8 cellular contexts compared by ENCODE assay signal in the genomic region with DNA sequence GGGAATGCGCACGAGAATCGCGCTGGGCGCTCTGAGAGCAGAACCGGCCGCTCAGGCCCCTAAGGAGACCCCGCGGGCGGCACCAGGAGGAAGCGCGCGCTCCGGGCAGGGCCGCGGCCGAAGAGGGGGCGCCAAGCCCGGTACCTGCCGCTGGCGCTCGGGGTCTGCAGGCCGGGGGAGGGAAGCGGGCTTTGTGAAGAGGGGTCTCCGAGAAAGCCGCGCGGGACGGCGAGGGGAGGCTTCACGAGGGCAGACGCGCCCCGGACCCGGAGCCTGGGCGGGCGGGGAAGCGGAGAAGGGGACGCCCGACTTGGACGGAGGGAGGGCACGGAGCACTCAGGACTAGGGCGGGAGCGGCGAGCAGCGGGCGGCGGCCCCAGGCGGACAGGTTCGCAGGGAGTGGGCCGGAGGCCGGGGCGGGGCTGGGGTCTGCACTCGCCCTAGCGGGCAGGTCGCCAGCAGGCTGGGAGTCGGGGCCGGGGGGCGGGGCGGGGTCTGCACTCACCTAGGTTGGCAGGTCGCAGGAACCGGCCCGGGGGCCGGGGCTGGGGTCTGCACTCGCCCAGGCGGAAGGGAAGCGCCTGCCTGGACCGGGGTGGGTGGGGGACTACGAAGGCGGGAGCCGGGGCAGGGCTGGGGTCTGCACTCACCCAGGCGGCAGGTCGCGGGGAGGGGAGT. TPM values are rescaled to one million over a fixed set of nuclear protein-coding genes. Genes with fewer than 3 reads are reported as not detected.
A peak's percentile ranks its signal among the peaks of the same experiment; 100 is the strongest.
DNase-seq lines count a peak whose midpoint lies in the region; ATAC-seq and TF ChIP-seq lines count a peak whose summit lies in the region.

No MANE protein-coding gene starts in this region.

- H3K9me3 Mint-ChIP-seq in activated B cell treated with CpG ODN at 0.5 μM for 24 hours = no peaks in the 10 kb centered on the region
- no peaks in the 10 kb centered on the region for H3K9me3 Mint-ChIP-seq in natural killer cell

- H3K4me3 Mint-ChIP-seq in activated B cell treated with CpG ODN at 0.5 μM for 24 hours (peak overlapping the region; percentile 86), natural killer cell (peak overlapping the region; percentile 97)

- no peaks in the 10 kb centered on the region for H3K9me3 ChIP-seq in DND-41 (ENCODE audit: insufficient read depth, low read length, severe bottlenecking)

- peak overlapping the region; percentile 86 for H3K27ac ChIP-seq in DND-41 (ENCODE audit: low read length)

- H3K4me2 ChIP-seq in DND-41 (ENCODE audit: insufficient read depth, low read length) = peak overlapping the region; percentile 75

- peak overlapping the region; percentile 76 to 94 for H3K4me3 ChIP-seq in DND-41 (ENCODE audit: low read depth in 1 of 2, low read length in 2 of 2)
- peak overlapping the region; percentile 55 for H3K4me3 ChIP-seq in fibroblast of mammary gland (ENCODE audit: control insufficient read depth, low read depth, low read length)

- POLR2A ChIA-PET in activated B cell treated with CpG ODN at 0.5 μM for 24 hours (lab: Charles Lee) = interaction anchor here (0.6 to 3.3 kb wide), 9 partner anchors 9 to 123 kb away, joined by 3 to 24 read pairs (median 5); a partner anchor contains a TSS

- H3K4me1 Mint-ChIP-seq in activated B cell treated with CpG ODN at 0.5 μM for 24 hours = peaks cover 30% of the 10 kb centered on the region
- H3K4me1 Mint-ChIP-seq in natural killer cell = peaks cover 47 to 50% of the 10 kb centered on the region in 2 donors

- peak; percentile 49 for DNase-seq in DND-41
- DNase-seq in activated B cell treated with CpG ODN at 0.5 μM for 24 hours = peak; percentile 37
- no peak for DNase-seq in fibroblast of mammary gland (ENCODE audit: low read depth)
- no peak for DNase-seq in natural killer cell
- DNase-seq in cortex of kidney (lab: John Stamatoyannopoulos, UW) = no peak
- DNase-seq in DMS153 treated with DMSO at 0.1 percent for 48 hours (lab: John Stamatoyannopoulos, UW; ENCODE audit: unreplicated experiment) = no peak

- peaks cover 9% of the 10 kb centered on the region; the same call in 1 of the 2 replicates for H4K20me1 ChIP-seq in DND-41 (ENCODE audit: insufficient read depth, low read length)

- ATAC-seq in DND-41 (ENCODE audit: insufficient read depth, low read depth) = peak; percentile 8
- peak; percentile 3 for ATAC-seq in HG03354 (IDR thresholded peaks at IDR 0.05; ENCODE audit: poor library complexity, severe bottlenecking, unreplicated experiment)
- no peak for ATAC-seq in activated B cell treated with CpG ODN at 0.5 μM for 24 hours (ENCODE audit: low read depth)
- no peak for ATAC-seq in natural killer cell
- no peak for ATAC-seq in GM18520 (IDR thresholded peaks at IDR 0.05; ENCODE audit: unreplicated experiment)

- H3K79me2 ChIP-seq in DND-41 (ENCODE audit: insufficient read depth, low read length) = peaks cover 58% of the 10 kb centered on the region

- peaks cover 54% of the 10 kb centered on the region for H3K4me1 ChIP-seq in DND-41 (ENCODE audit: insufficient read depth, low read length)

- CTCF ChIA-PET in activated B cell treated with CpG ODN at 0.5 μM for 24 hours (lab: Charles Lee) = interaction anchor here (1.1 kb wide), 1 partner anchor 148 kb away, joined by 3 read pairs; no protein-coding TSS in a partner anchor

- H3K36me3 ChIP-seq in DND-41 (ENCODE audit: insufficient read depth, low read length) = peaks cover 8% of the 10 kb centered on the region

- intact Hi-C loops in activated B cell treated with CpG ODN at 0.5 μM for 24 hours (cut with micrococcal nuclease) = loop anchor here (1.0 to 5.0 kb wide), 5 partner anchors 10 to 132 kb away; a partner anchor contains a TSS
- intact Hi-C loops in natural killer cell (cut with micrococcal nuclease) = loop anchor here (1.0 to 5.0 kb wide), 3 partner anchors 10 to 148 kb away; no protein-coding TSS in a partner anchor

- H3K27me3 ChIP-seq in DND-41 (ENCODE audit: insufficient read depth, low read length, poor library complexity) = no peaks in the 10 kb centered on the region

- TF ChIP-seq CTCF in DND-41 (IDR thresholded peaks at IDR 0.05; ENCODE audit: borderline replicate concordance, extremely low read depth, low read length, poor library complexity, severe bottlenecking) = no peak
- TF ChIP-seq CTCF in activated B cell treated with CpG ODN at 0.5 μM for 24 hours (IDR thresholded peaks at IDR 0.05) = no peak
- no peak for TF ChIP-seq CTCF in fibroblast of mammary gland (conservative IDR thresholded peaks at IDR 0.05; ENCODE audit: control insufficient read depth, insufficient read depth, low read depth, low read length)
- no peak for TF ChIP-seq CTCF in natural killer cell (IDR thresholded peaks at IDR 0.05)

- no peaks in the 10 kb centered on the region for H3K27me3 Mint-ChIP-seq in activated B cell treated with CpG ODN at 0.5 μM for 24 hours
- H3K27me3 Mint-ChIP-seq in natural killer cell (ENCODE audit: low read depth in 2 of 2) = no peaks in the 10 kb centered on the region

- H3K27ac Mint-ChIP-seq in activated B cell treated with CpG ODN at 0.5 μM for 24 hours (peak overlapping the region; percentile 83), natural killer cell (peak overlapping the region; percentile 82 to 92)

- peak overlapping the region; percentile 97 for H3K9ac ChIP-seq in DND-41 (ENCODE audit: low read depth, low read length)

- H2AFZ ChIP-seq in DND-41 (ENCODE audit: low read depth, low read length) = peak overlapping the region; percentile 57

- peaks cover 2% of the 10 kb centered on the region for H3K36me3 Mint-ChIP-seq in activated B cell treated with CpG ODN at 0.5 μM for 24 hours (ENCODE audit: low read depth)
- H3K36me3 Mint-ChIP-seq in natural killer cell = peaks cover 12% of the 10 kb centered on the region

RNA-seq across cellular contexts. Expression of a gene that starts 0.8 kb away (rescaled TPM):
- total RNA-seq in activated B cell treated with CpG ODN at 0.5 μM for 24 hours (20.3 and 21.3 TPM in 2 replicates), natural killer cell (100 to 1,000 TPM; 137 to 163 (median 160) TPM)

RNA-seq across cellular contexts. Expression of a gene that starts 27.9 kb away (rescaled TPM):
- 10.7 and 15.2 TPM in 2 replicates for total RNA-seq in activated B cell treated with CpG ODN at 0.5 μM for 24 hours
- total RNA-seq in natural killer cell = 10 to 100 TPM; 19.9 to 25.5 (median 20.1) TPM

Comparison
In these comparisons a context has a peak if more than half of its experiments do, and no peak if none do; other contexts are left out.
1. ATAC-seq: peak in DND-41 (single experiment) and HG03354 (single experiment); none in activated B cell treated with CpG ODN at 0.5 μM for 24 hours (single experiment), natural killer cell (0 of 3) and GM18520 (single experiment).
2. DNase-seq: peak in DND-41 (single experiment) and activated B cell treated with CpG ODN at 0.5 μM for 24 hours (single experiment); none in fibroblast of mammary gland (single experiment), natural killer cell (single experiment), cortex of kidney (single experiment) and DMS153 treated with DMSO at 0.1 percent for 48 hours (single experiment).